8 cellular contexts compared by ENCODE assay signal in genomic region chr10:119658274-119658673, GRCh38. TPM values are rescaled to one million over a fixed set of nuclear protein-coding genes. Genes with fewer than 3 reads are reported as not detected.
DNase-seq lines count a peak whose midpoint lies in the region; ATAC-seq and TF ChIP-seq lines count a peak whose summit lies in the region.

No MANE protein-coding gene starts in this region.

- in situ Hi-C loops in Panc1 (cut with HindIII; ENCODE audit: low pct_unique_long_range_greater_than_20kb, low sequenced_read_pairs) = no loop called here

- H3K9me3 ChIP-seq in Panc1 (ENCODE audit: control insufficient read depth, insufficient read depth, low read depth, low read length) = no peaks in the 10 kb centered on the region
- no peaks in the 10 kb centered on the region for H3K9me3 ChIP-seq in esophagus (ENCODE audit: control insufficient read depth in 2 of 2, insufficient read depth in 1 of 2, low read depth in 1 of 2, low read length in 1 of 2)
- H3K9me3 ChIP-seq in Karpas-422 (ENCODE audit: low read length) = no peaks in the 10 kb centered on the region

- H3K4me3 ChIP-seq in Panc1 (ENCODE audit: low read depth in 2 of 2, low read length in 2 of 2) (peak overlapping the region in 1 of 2 experiments; percentile 32; a peak in 2 of 4 replicates), esophagus (ENCODE audit: low read depth in 1 of 2, low read length in 2 of 2) (peak overlapping the region in 1 of 2 donors; percentile 4), Karpas-422 (ENCODE audit: low read length) (no peak overlapping the region)

- no peak overlapping the region for H2AFZ ChIP-seq in Karpas-422 (ENCODE audit: low read length)

- H3K27me3 ChIP-seq in Panc1 (ENCODE audit: control insufficient read depth, insufficient read depth, low read length) (no peaks in the 10 kb centered on the region), esophagus (ENCODE audit: control insufficient read depth in 1 of 2, insufficient read depth in 2 of 2, low read length in 2 of 2) (no peaks in the 10 kb centered on the region), Karpas-422 (ENCODE audit: low read length) (no peaks in the 10 kb centered on the region)

- no peaks in the 10 kb centered on the region for H3K79me2 ChIP-seq in Karpas-422 (ENCODE audit: low read length)

- H3K27ac ChIP-seq in Panc1 (ENCODE audit: low read length) = peak overlapping the region; percentile 99
- peak overlapping the region; percentile 87 to 90 for H3K27ac ChIP-seq in esophagus (ENCODE audit: low read depth in 2 of 2, low read length in 1 of 2)
- H3K27ac ChIP-seq in Karpas-422 (ENCODE audit: low read length) = no peak overlapping the region

- POLR2A ChIA-PET in Panc1 (lab: Charles Lee) = no interaction called here

- ATAC-seq in Panc1 (peak; percentile 79), GM19463 (IDR thresholded peaks at IDR 0.05; ENCODE audit: unreplicated experiment) (no peak)

- H3K9me2 ChIP-seq in Karpas-422 (replicated peaks; ENCODE audit: insufficient read depth, low read length) = no peaks in the 10 kb centered on the region

- no peak overlapping the region for H3K9ac ChIP-seq in Karpas-422 (ENCODE audit: low read length)

- H3K4me2 ChIP-seq in Karpas-422 (ENCODE audit: low read depth, low read length, poor library complexity, severe bottlenecking) = no peak overlapping the region

- BruUV-seq in Panc1 (replicated peaks; lab: Mats Ljungman, UMichigan) = no TSS peak

- H4K20me1 ChIP-seq in Karpas-422 (ENCODE audit: insufficient read depth, low read depth, low read length) = no peaks in the 10 kb centered on the region

- WGBS in esophagus, 2 donors = 23 to 35% methylated on average over 13 of the region's 13 CpGs

- no peak for TF ChIP-seq CTCF in Panc1 (IDR thresholded peaks at IDR 0.05)

- DNase-seq in GM04504 (ENCODE audit: low read depth) (peak; percentile 80), Panc1 (ENCODE audit: low read depth, low spot score) (no peak), myocyte (ENCODE audit: low read depth) (peak; percentile 88), NK-92 (lab: John Stamatoyannopoulos, UW; ENCODE audit: unreplicated experiment) (no peak), NCI-H345 treated with DMSO at 0.1 percent for 48 hours (lab: John Stamatoyannopoulos, UW; ENCODE audit: unreplicated experiment) (no peak), Karpas-422 (no peak)

- H3K36me3 ChIP-seq in Panc1 (ENCODE audit: control insufficient read depth, insufficient read depth, low read length) (no peaks in the 10 kb centered on the region; the same call in 1 of the 2 replicates), esophagus (ENCODE audit: control insufficient read depth in 2 of 2, insufficient read depth in 2 of 2, low read length in 1 of 2) (peaks cover 0 to 13% of the 10 kb centered on the region in 2 donors), Karpas-422 (ENCODE audit: insufficient read depth, low read length) (no peaks in the 10 kb centered on the region)

- H3K4me1 ChIP-seq in Panc1 (ENCODE audit: control insufficient read depth, insufficient read depth, low read length) (peaks cover 98% of the 10 kb centered on the region), esophagus (ENCODE audit: control insufficient read depth in 2 of 2, insufficient read depth in 2 of 2, low read length in 1 of 2) (peaks cover 22 to 45% of the 10 kb centered on the region in 2 donors), Karpas-422 (ENCODE audit: low read length) (peaks cover 5% of the 10 kb centered on the region)

- CTCF ChIA-PET in Panc1 (lab: Charles Lee) = interaction anchor here (2.1 kb wide), 1 partner anchor 50 kb away, joined by 5 read pairs; no protein-coding TSS in a partner anchor

- intact Hi-C loops in Panc1 (cut with micrococcal nuclease; ENCODE audit: unreplicated experiment) = no loop called here

RNA-seq across cellular contexts. Expression of gene BAG3, which starts 7.1 kb away (rescaled TPM):
- total RNA-seq in Panc1 (2021; ENCODE audit: unreplicated experiment) (131 TPM), myocyte (18.7 and 42.6 TPM in 2 replicates)
- polyA plus RNA-seq in Panc1 (2012; ENCODE audit: insufficient read length) = 204 TPM
- polyA plus RNA-seq in esophagus = 10 to 100 TPM; 39.4 to 57.2 TPM
- 56.3 TPM for polyA plus RNA-seq in myocyte (2012)
- total RNA-seq in Karpas-422 (2014; rRNA removed; shearing (Covaris generic); ENCODE audit: low replicate concordance) = 0.97 and 1.4 TPM in 2 replicates

Comparison
In these comparisons a context has a peak if more than half of its experiments do, and no peak if none do; other contexts are left out.
1. DNase-seq: peak in GM04504 (single experiment) and myocyte (single experiment); none in Panc1 (single experiment), NK-92 (single experiment), NCI-H345 treated with DMSO at 0.1 percent for 48 hours (single experiment) and Karpas-422 (single experiment).